ENCODE assay signal across 11 cellular contexts in genomic region chr11:67242548-67242947, GRCh38. TPM values are rescaled to one million over a fixed set of nuclear protein-coding genes. Genes with fewer than 3 reads are reported as not detected.
DNase-seq lines count a peak whose midpoint lies in the region; ATAC-seq and TF ChIP-seq lines count a peak whose summit lies in the region.
"Had no signal": no experiment of that assay in that cellular context is flagged by ENCODE, and none has a peak within 500 bp of the region (broad histone marks: within the 10 kb centered on the region; RNA-seq: fewer than 3 reads in every experiment).

No MANE protein-coding gene starts in this region.

- no peaks in the 10 kb centered on the region for H3K27me3 Mint-ChIP-seq in activated T-helper 17 cell treated with anti-CD3 and anti-CD28 coated beads, Interleukin-2, amount 50 U/mL, for 72 hours
- H3K27me3 Mint-ChIP-seq in type B pancreatic cell, result no peaks in the 10 kb centered on the region

- no peak overlapping the region for H3K4ac ChIP-seq in mesenchymal stem cell (ENCODE audit: low read depth in 1 of 2, low read length in 2 of 2)

- no peak overlapping the region for H4K91ac ChIP-seq in mesenchymal stem cell (ENCODE audit: low read length)

- peak overlapping the region; percentile 95 for H3K9ac ChIP-seq in mesenchymal stem cell (ENCODE audit: low read length)

- peak overlapping the region; percentile 98 for H3K4me3 Mint-ChIP-seq in activated T-helper 17 cell treated with anti-CD3 and anti-CD28 coated beads, Interleukin-2, amount 50 U/mL, for 72 hours
- H3K4me3 Mint-ChIP-seq in type B pancreatic cell, result peak overlapping the region; percentile 96

- H2AK5ac ChIP-seq in mesenchymal stem cell (ENCODE audit: low read length, severe bottlenecking), result no peak overlapping the region

- H3K4me1 ChIP-seq in left ventricle myocardium inferior, result peaks cover 72% of the 10 kb centered on the region
- H3K4me1 ChIP-seq in mesenchymal stem cell (ENCODE audit: control insufficient read depth, insufficient read depth, low read depth, low read length), result peaks cover 14% of the 10 kb centered on the region

- ATAC-seq in left cardiac atrium (no peak), GM21529 (IDR thresholded peaks at IDR 0.05; ENCODE audit: unreplicated experiment) (no peak)
- ATAC-seq in activated T-helper 17 cell treated with anti-CD3 and anti-CD28 coated beads, Interleukin-2, amount 50 U/mL, for 72 hours (replicated peaks), result no peak

- WGBS in mesenchymal stem cell, result 100% methylated on average over 1 of the region's 1 CpG

- H3K36me3 Mint-ChIP-seq in activated T-helper 17 cell treated with anti-CD3 and anti-CD28 coated beads, Interleukin-2, amount 50 U/mL, for 72 hours (ENCODE audit: low read depth), result peaks cover 78% of the 10 kb centered on the region
- peaks cover 38% of the 10 kb centered on the region for H3K36me3 Mint-ChIP-seq in type B pancreatic cell

- peaks cover 35% of the 10 kb centered on the region for H3K4me1 Mint-ChIP-seq in activated T-helper 17 cell treated with anti-CD3 and anti-CD28 coated beads, Interleukin-2, amount 50 U/mL, for 72 hours
- peaks cover 43% of the 10 kb centered on the region for H3K4me1 Mint-ChIP-seq in type B pancreatic cell (ENCODE audit: unreplicated experiment)

- no peak for DNase-seq in left ventricle myocardium inferior
- no peak for DNase-seq in left cardiac atrium
- DNase-seq in mesenchymal stem cell, result no peak
- no peak for DNase-seq in type B pancreatic cell (ENCODE audit: extremely low spot score, unreplicated experiment)
- DNase-seq in activated effector memory CD4-positive, alpha-beta T cell treated with Interleukin-2 at 50 U/mL for 16 hours, result no peak
- DNase-seq in dermis blood vessel endothelial cell, result no peak
- DNase-seq: C1 segment of cervical spinal cord, NCI-H2171 had no signal

- peak overlapping the region in 1 of 2 experiments; percentile 20 for H3K23ac ChIP-seq in mesenchymal stem cell (ENCODE audit: low read length in 2 of 2)

- H3K4me3 ChIP-seq in left ventricle myocardium inferior, result peak overlapping the region; percentile 78
- peak overlapping the region in 1 of 2 experiments; percentile 89 for H3K4me3 ChIP-seq in mesenchymal stem cell (ENCODE audit: insufficient read depth in 1 of 2, low read depth in 1 of 2, low read length in 2 of 2)

- H2AFZ ChIP-seq in mesenchymal stem cell (ENCODE audit: low read depth, low read length), result no peak overlapping the region

- no peak overlapping the region for H2BK15ac ChIP-seq in mesenchymal stem cell (ENCODE audit: low read depth, poor library complexity, severe bottlenecking)

- H3K36me3 ChIP-seq in left ventricle myocardium inferior (peaks cover 48% of the 10 kb centered on the region), mesenchymal stem cell (ENCODE audit: control insufficient read depth in 1 of 2, insufficient read depth in 2 of 2, low read depth in 1 of 2, low read length in 2 of 2) (peaks cover 20 to 45% of the 10 kb centered on the region in 2 experiments)

- H3K27me3 ChIP-seq in left ventricle myocardium inferior (ENCODE audit: low read depth) (no peaks in the 10 kb centered on the region), mesenchymal stem cell (ENCODE audit: control insufficient read depth in 1 of 2, insufficient read depth in 1 of 2, low read length in 2 of 2) (no peaks in the 10 kb centered on the region)

- no peak overlapping the region for H3K18ac ChIP-seq in mesenchymal stem cell (ENCODE audit: low read depth in 1 of 2, low read length in 2 of 2)

- no peaks in the 10 kb centered on the region for H3K9me3 Mint-ChIP-seq in activated T-helper 17 cell treated with anti-CD3 and anti-CD28 coated beads, Interleukin-2, amount 50 U/mL, for 72 hours
- H3K9me3 Mint-ChIP-seq in type B pancreatic cell, result no peaks in the 10 kb centered on the region

- peak overlapping the region; percentile 7 for H3K27ac ChIP-seq in left ventricle myocardium inferior (replicated peaks)
- no peak overlapping the region for H3K27ac ChIP-seq in mesenchymal stem cell (ENCODE audit: low read length, poor library complexity, severe bottlenecking)
- H3K27ac ChIP-seq: HL-60 had no signal

- intact Hi-C loops in left ventricle myocardium inferior (cut with micrococcal nuclease), result no loop called here
- intact Hi-C loops in left cardiac atrium (cut with DNase I), result no loop called here

- peak overlapping the region; percentile 99 for H3K27ac Mint-ChIP-seq in activated T-helper 17 cell treated with anti-CD3 and anti-CD28 coated beads, Interleukin-2, amount 50 U/mL, for 72 hours
- peak overlapping the region; percentile 98 for H3K27ac Mint-ChIP-seq in type B pancreatic cell

- no peak overlapping the region for H3K14ac ChIP-seq in mesenchymal stem cell (ENCODE audit: low read length in 2 of 2)

- TF ChIP-seq CTCF in left ventricle myocardium inferior (IDR thresholded peaks at IDR 0.05; ENCODE audit: borderline replicate concordance), result no peak
- no peak for TF ChIP-seq CTCF in type B pancreatic cell (conservative IDR thresholded peaks at IDR 0.05)

- no peak overlapping the region for H2BK120ac ChIP-seq in mesenchymal stem cell (ENCODE audit: low read depth, low read length)

- H3K9me3 ChIP-seq in left ventricle myocardium inferior (replicated peaks) (no peaks in the 10 kb centered on the region), mesenchymal stem cell (ENCODE audit: control insufficient read depth, low read length) (no peaks in the 10 kb centered on the region)

- H3K79me1 ChIP-seq in mesenchymal stem cell (replicated peaks; ENCODE audit: low read length, poor library complexity, severe bottlenecking), result peaks cover 10% of the 10 kb centered on the region

- H2BK12ac ChIP-seq in mesenchymal stem cell (ENCODE audit: low read length in 2 of 2), result no peak overlapping the region

- H2BK5ac ChIP-seq in mesenchymal stem cell (ENCODE audit: low read depth, low read length, poor library complexity, severe bottlenecking), result no peak overlapping the region

- no peak overlapping the region for H4K8ac ChIP-seq in mesenchymal stem cell (ENCODE audit: low read length)

- peak overlapping the region; percentile 17 for H3K4me2 ChIP-seq in mesenchymal stem cell (ENCODE audit: low read length, poor library complexity, severe bottlenecking)

RNA-seq across cellular contexts. Expression of gene GRK2, which starts 23.7 kb away (rescaled TPM):
- total RNA-seq in left ventricle myocardium inferior, result 53.8 TPM
- 10 to 100 TPM; 51.6 to 52.6 TPM for total RNA-seq in left cardiac atrium
- 100 to 1,000 TPM; 197 to 265 TPM for total RNA-seq in activated T-helper 17 cell treated with anti-CD3 and anti-CD28 coated beads, Interleukin-2, amount 50 U/mL, for 72 hours
- polyA plus RNA-seq in mesenchymal stem cell (2013, experiment 1 of 2), result 26.9 TPM
- polyA plus RNA-seq in mesenchymal stem cell (2013, experiment 2 of 2), result 25.8 TPM
- 53.1 and 62.2 TPM in 2 replicates for total RNA-seq in type B pancreatic cell (ENCODE audit: low replicate concordance)
- total RNA-seq in dermis blood vessel endothelial cell, result 40.0 and 56.8 TPM in 2 replicates

RNA-seq across cellular contexts. Expression of gene ANKRD13D, which starts 46.6 kb away (rescaled TPM):
- total RNA-seq in left ventricle myocardium inferior (11.8 TPM), left cardiac atrium (10 to 100 TPM; 22.1 to 22.6 TPM), type B pancreatic cell (ENCODE audit: low replicate concordance) (70.5 and 80.9 TPM in 2 replicates), dermis blood vessel endothelial cell (29.1 and 32.3 TPM in 2 replicates)
- 100 to 1,000 TPM; 102 to 137 TPM for total RNA-seq in activated T-helper 17 cell treated with anti-CD3 and anti-CD28 coated beads, Interleukin-2, amount 50 U/mL, for 72 hours
- 27.5 TPM for polyA plus RNA-seq in mesenchymal stem cell (2013, experiment 1 of 2)
- polyA plus RNA-seq in mesenchymal stem cell (2013, experiment 2 of 2), result 27.7 TPM
